8 cellular contexts compared by ENCODE assay signal in genomic region chr16:67833418-67834241, GRCh38. TPM values are rescaled to one million over a fixed set of nuclear protein-coding genes. Genes with fewer than 3 reads are reported as not detected.
DNase-seq lines count a peak whose midpoint lies in the region; TF ChIP-seq lines count a peak whose summit lies in the region.

No MANE protein-coding gene starts in this region.

- H3K4me3 Mint-ChIP-seq in activated T-helper 2 cell treated with anti-CD3 and anti-CD28 coated beads, Interferon-gamma antibody, Interleukin-2, Interleukin-4, amounts not matched to agents 10 μg/mL and 5 μg/mL and 100 μg/mL, durations not matched to agents 14 hours and 24 hours and 36 hours (ENCODE audit: low read depth) = peak overlapping the region; percentile 97
- H3K4me3 Mint-ChIP-seq in nephron progenitor cell = peak overlapping the region; percentile 90
- H3K4me3 Mint-ChIP-seq in stimulated activated naive CD8-positive, alpha-beta T cell treated with anti-CD3 and anti-CD28 coated beads, Interleukin-15, Interleukin-2, amounts not matched to agents 100 ng/mL and 50 ng/mL, for 24 hours = peak overlapping the region; percentile 87

- no peak for TF ChIP-seq CTCF in fibroblast of pulmonary artery (IDR thresholded peaks at IDR 0.05; ENCODE audit: low read length, missing control alignments)
- no peak for TF ChIP-seq CTCF in nephron progenitor cell (IDR thresholded peaks at IDR 0.05)

- no peaks in the 10 kb centered on the region for H3K27me3 Mint-ChIP-seq in activated T-helper 2 cell treated with anti-CD3 and anti-CD28 coated beads, Interferon-gamma antibody, Interleukin-2, Interleukin-4, amounts not matched to agents 10 μg/mL and 5 μg/mL and 100 μg/mL, durations not matched to agents 14 hours and 24 hours and 36 hours (ENCODE audit: low read depth)
- peaks cover 9% of the 10 kb centered on the region for H3K27me3 Mint-ChIP-seq in nephron progenitor cell (ENCODE audit: low read depth, poor library complexity)
- H3K27me3 Mint-ChIP-seq in stimulated activated naive CD8-positive, alpha-beta T cell treated with anti-CD3 and anti-CD28 coated beads, Interleukin-15, Interleukin-2, amounts not matched to agents 100 ng/mL and 50 ng/mL, for 24 hours = no peaks in the 10 kb centered on the region

- H3K4me1 Mint-ChIP-seq in activated T-helper 2 cell treated with anti-CD3 and anti-CD28 coated beads, Interferon-gamma antibody, Interleukin-2, Interleukin-4, amounts not matched to agents 10 μg/mL and 5 μg/mL and 100 μg/mL, durations not matched to agents 14 hours and 24 hours and 36 hours (ENCODE audit: low read depth) = peaks cover 11% of the 10 kb centered on the region
- H3K4me1 Mint-ChIP-seq in nephron progenitor cell = peaks cover 17% of the 10 kb centered on the region
- peaks cover 12% of the 10 kb centered on the region for H3K4me1 Mint-ChIP-seq in stimulated activated naive CD8-positive, alpha-beta T cell treated with anti-CD3 and anti-CD28 coated beads, Interleukin-15, Interleukin-2, amounts not matched to agents 100 ng/mL and 50 ng/mL, for 24 hours (ENCODE audit: low read depth)

- DNase-seq in EL (peak; percentile 89), GOT3 (lab: John Stamatoyannopoulos, UW) (peak; percentile 84), LHCN-M2 (ENCODE audit: low read depth) (peak; percentile 86), RKO (ENCODE audit: low spot score) (peak; percentile 89), fibroblast of pulmonary artery (ENCODE audit: low read depth) (peak; percentile 90), nephron progenitor cell (peak; percentile 98)
- DNase-seq in activated T-helper 2 cell treated with anti-CD3 and anti-CD28 coated beads, Interferon-gamma antibody, Interleukin-2, Interleukin-4, amounts not matched to agents 10 μg/mL and 5 μg/mL and 100 μg/mL, durations not matched to agents 14 hours and 24 hours and 36 hours (ENCODE audit: low spot score) = peak; percentile 93

- peak overlapping the region; percentile 89 for H3K27ac Mint-ChIP-seq in activated T-helper 2 cell treated with anti-CD3 and anti-CD28 coated beads, Interferon-gamma antibody, Interleukin-2, Interleukin-4, amounts not matched to agents 10 μg/mL and 5 μg/mL and 100 μg/mL, durations not matched to agents 14 hours and 24 hours and 36 hours
- no peak overlapping the region for H3K27ac Mint-ChIP-seq in nephron progenitor cell
- H3K27ac Mint-ChIP-seq in stimulated activated naive CD8-positive, alpha-beta T cell treated with anti-CD3 and anti-CD28 coated beads, Interleukin-15, Interleukin-2, amounts not matched to agents 100 ng/mL and 50 ng/mL, for 24 hours = peak overlapping the region; percentile 72

- intact Hi-C loops in activated T-helper 2 cell treated with anti-CD3 and anti-CD28 coated beads, Interferon-gamma antibody, Interleukin-2, Interleukin-4, amounts not matched to agents 10 μg/mL and 5 μg/mL and 100 μg/mL, durations not matched to agents 14 hours and 24 hours and 36 hours (cut with micrococcal nuclease) = loop anchor here (1.0 kb wide), 3 partner anchors 8 to 27 kb away; partner anchors contain the start of genes NUTF2, RANBP10 and TSNAXIP1

- H3K4me3 ChIP-seq in fibroblast of pulmonary artery (replicated peaks; ENCODE audit: low read depth, low read length) = peak overlapping the region; percentile 79

- no peaks in the 10 kb centered on the region for H3K9me3 Mint-ChIP-seq in activated T-helper 2 cell treated with anti-CD3 and anti-CD28 coated beads, Interferon-gamma antibody, Interleukin-2, Interleukin-4, amounts not matched to agents 10 μg/mL and 5 μg/mL and 100 μg/mL, durations not matched to agents 14 hours and 24 hours and 36 hours
- no peaks in the 10 kb centered on the region for H3K9me3 Mint-ChIP-seq in nephron progenitor cell
- H3K9me3 Mint-ChIP-seq in stimulated activated naive CD8-positive, alpha-beta T cell treated with anti-CD3 and anti-CD28 coated beads, Interleukin-15, Interleukin-2, amounts not matched to agents 100 ng/mL and 50 ng/mL, for 24 hours = no peaks in the 10 kb centered on the region

- peaks cover 9% of the 10 kb centered on the region for H3K36me3 Mint-ChIP-seq in activated T-helper 2 cell treated with anti-CD3 and anti-CD28 coated beads, Interferon-gamma antibody, Interleukin-2, Interleukin-4, amounts not matched to agents 10 μg/mL and 5 μg/mL and 100 μg/mL, durations not matched to agents 14 hours and 24 hours and 36 hours (ENCODE audit: low read depth)
- H3K36me3 Mint-ChIP-seq in nephron progenitor cell (ENCODE audit: low read depth) = peaks cover 17% of the 10 kb centered on the region
- H3K36me3 Mint-ChIP-seq in stimulated activated naive CD8-positive, alpha-beta T cell treated with anti-CD3 and anti-CD28 coated beads, Interleukin-15, Interleukin-2, amounts not matched to agents 100 ng/mL and 50 ng/mL, for 24 hours (ENCODE audit: low read depth) = peaks cover 11% of the 10 kb centered on the region

RNA-seq across cellular contexts. Expression of gene THAP11, which starts 8.5 kb away (rescaled TPM):
- total RNA-seq in LHCN-M2 (2014; rRNA removed) = 61.6 and 65.5 TPM in 2 replicates
- 19.5 TPM for polyA plus RNA-seq in LHCN-M2 (2012)
- 43.0 and 45.1 TPM in 2 replicates for total RNA-seq in activated T-helper 2 cell treated with anti-CD3 and anti-CD28 coated beads, Interferon-gamma antibody, Interleukin-2, Interleukin-4, amounts not matched to agents 10 μg/mL and 5 μg/mL and 100 μg/mL, durations not matched to agents 14 hours and 24 hours and 36 hours

RNA-seq across cellular contexts. Expression of gene NUTF2, which starts 13.1 kb away (rescaled TPM):
- total RNA-seq in LHCN-M2 (2014; rRNA removed) = 86.3 and 142 TPM in 2 replicates
- polyA plus RNA-seq in LHCN-M2 (2012) = 302 TPM
- 165 and 177 TPM in 2 replicates for total RNA-seq in activated T-helper 2 cell treated with anti-CD3 and anti-CD28 coated beads, Interferon-gamma antibody, Interleukin-2, Interleukin-4, amounts not matched to agents 10 μg/mL and 5 μg/mL and 100 μg/mL, durations not matched to agents 14 hours and 24 hours and 36 hours

RNA-seq across cellular contexts. Expression of gene CENPT, which starts 13.9 kb away (rescaled TPM):
- 52.6 and 55.5 TPM in 2 replicates for total RNA-seq in LHCN-M2 (2014; rRNA removed)
- polyA plus RNA-seq in LHCN-M2 (2012) = 48.7 TPM
- 38.6 and 50.1 TPM in 2 replicates for total RNA-seq in activated T-helper 2 cell treated with anti-CD3 and anti-CD28 coated beads, Interferon-gamma antibody, Interleukin-2, Interleukin-4, amounts not matched to agents 10 μg/mL and 5 μg/mL and 100 μg/mL, durations not matched to agents 14 hours and 24 hours and 36 hours

RNA-seq across cellular contexts. Expression of gene TSNAXIP1, which starts 26.9 kb away (rescaled TPM):
- total RNA-seq in LHCN-M2 (2014; rRNA removed) = 0.77 and 1.6 TPM in 2 replicates
- polyA plus RNA-seq in LHCN-M2 (2012) = 0.51 TPM
- 0.51 and 1.0 TPM in 2 replicates for total RNA-seq in activated T-helper 2 cell treated with anti-CD3 and anti-CD28 coated beads, Interferon-gamma antibody, Interleukin-2, Interleukin-4, amounts not matched to agents 10 μg/mL and 5 μg/mL and 100 μg/mL, durations not matched to agents 14 hours and 24 hours and 36 hours

RNA-seq across cellular contexts. Expression of gene RANBP10, which starts 27.3 kb away (rescaled TPM):
- total RNA-seq in LHCN-M2 (2014; rRNA removed) = 3.8 and 4.5 TPM in 2 replicates
- 5.8 TPM for polyA plus RNA-seq in LHCN-M2 (2012)
- total RNA-seq in activated T-helper 2 cell treated with anti-CD3 and anti-CD28 coated beads, Interferon-gamma antibody, Interleukin-2, Interleukin-4, amounts not matched to agents 10 μg/mL and 5 μg/mL and 100 μg/mL, durations not matched to agents 14 hours and 24 hours and 36 hours = 16.5 and 17.3 TPM in 2 replicates

Comparison
In these comparisons a context has a peak if more than half of its experiments do, and no peak if none do; other contexts are left out.
1. Peak in every context shown above with its lines: DNase-seq and H3K4me3 ChIP-seq.